1 cellular context compared by ENCODE assay signal in genomic region chr14:59189281-59189821, GRCh38.
TF ChIP-seq lines count a peak whose summit lies in the region.

No MANE protein-coding gene starts in this region.

TF ChIP-seq in HepG2, 621 proteins besides CTCF, POLR2A, EP300 and RAD21 (continued from another document):
- TF ChIP-seq MEIS2 (CRISPR knock-in tag; IDR thresholded peaks at IDR 0.05) (peak; percentile 23; the same call in 1 of the 2 replicates), AGO2 (optimal IDR thresholded peaks at IDR 0.05; ENCODE audit: low read depth, low read length) (peak; percentile 23), MYPOP (CRISPR knock-in tag; IDR thresholded peaks at IDR 0.05) (0 out of 2 replicates have a peak, but pooled peaks have one; percentile 32), ZNF350 (CRISPR knock-in tag; IDR thresholded peaks at IDR 0.05; ENCODE audit: borderline replicate concordance, low read depth) (0 out of 2 replicates have a peak, but pooled peaks have one; percentile 10), ATF7 (IDR thresholded peaks at IDR 0.05) (no peak), ATF7 (CRISPR knock-in tag; IDR thresholded peaks at IDR 0.05) (peak; percentile 45; the same call in 1 of the 2 replicates), HMG20B (CRISPR knock-in tag; conservative IDR thresholded peaks at IDR 0.05) (no peak), NFYC (CRISPR knock-in tag; IDR thresholded peaks at IDR 0.05) (no peak), NAIF1 (CRISPR knock-in tag; IDR thresholded peaks at IDR 0.05; ENCODE audit: borderline replicate concordance) (peak; percentile 57; the same call in 1 of the 2 replicates), NRL (CRISPR knock-in tag; IDR thresholded peaks at IDR 0.05; ENCODE audit: borderline replicate concordance) (0 out of 2 replicates have a peak, but pooled peaks have one; percentile 14), ZBTB40 (IDR thresholded peaks at IDR 0.05) (no peak), ZBTB40 (CRISPR knock-in tag; IDR thresholded peaks at IDR 0.05) (0 out of 2 replicates have a peak, but pooled peaks have one; percentile 24), GATAD2A (CRISPR knock-in tag; IDR thresholded peaks at IDR 0.05) (no peak), UBTF (CRISPR knock-in tag; IDR thresholded peaks at IDR 0.05) (peak; percentile 12), ZNF10 (CRISPR knock-in tag; IDR thresholded peaks at IDR 0.05; ENCODE audit: borderline replicate concordance, low read depth) (no peak)
- TF ChIP-seq, protein P1, sequence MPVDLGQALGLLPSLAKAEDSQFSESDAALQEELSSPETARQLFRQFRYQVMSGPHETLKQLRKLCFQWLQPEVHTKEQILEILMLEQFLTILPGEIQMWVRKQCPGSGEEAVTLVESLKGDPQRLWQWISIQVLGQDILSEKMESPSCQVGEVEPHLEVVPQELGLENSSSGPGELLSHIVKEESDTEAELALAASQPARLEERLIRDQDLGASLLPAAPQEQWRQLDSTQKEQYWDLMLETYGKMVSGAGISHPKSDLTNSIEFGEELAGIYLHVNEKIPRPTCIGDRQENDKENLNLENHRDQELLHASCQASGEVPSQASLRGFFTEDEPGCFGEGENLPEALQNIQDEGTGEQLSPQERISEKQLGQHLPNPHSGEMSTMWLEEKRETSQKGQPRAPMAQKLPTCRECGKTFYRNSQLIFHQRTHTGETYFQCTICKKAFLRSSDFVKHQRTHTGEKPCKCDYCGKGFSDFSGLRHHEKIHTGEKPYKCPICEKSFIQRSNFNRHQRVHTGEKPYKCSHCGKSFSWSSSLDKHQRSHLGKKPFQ (CRISPR knock-in tag; IDR thresholded peaks at IDR 0.05; ENCODE audit: insufficient replicate concordance): no peak
